8 cellular contexts compared by ENCODE assay signal in the genomic region with DNA sequence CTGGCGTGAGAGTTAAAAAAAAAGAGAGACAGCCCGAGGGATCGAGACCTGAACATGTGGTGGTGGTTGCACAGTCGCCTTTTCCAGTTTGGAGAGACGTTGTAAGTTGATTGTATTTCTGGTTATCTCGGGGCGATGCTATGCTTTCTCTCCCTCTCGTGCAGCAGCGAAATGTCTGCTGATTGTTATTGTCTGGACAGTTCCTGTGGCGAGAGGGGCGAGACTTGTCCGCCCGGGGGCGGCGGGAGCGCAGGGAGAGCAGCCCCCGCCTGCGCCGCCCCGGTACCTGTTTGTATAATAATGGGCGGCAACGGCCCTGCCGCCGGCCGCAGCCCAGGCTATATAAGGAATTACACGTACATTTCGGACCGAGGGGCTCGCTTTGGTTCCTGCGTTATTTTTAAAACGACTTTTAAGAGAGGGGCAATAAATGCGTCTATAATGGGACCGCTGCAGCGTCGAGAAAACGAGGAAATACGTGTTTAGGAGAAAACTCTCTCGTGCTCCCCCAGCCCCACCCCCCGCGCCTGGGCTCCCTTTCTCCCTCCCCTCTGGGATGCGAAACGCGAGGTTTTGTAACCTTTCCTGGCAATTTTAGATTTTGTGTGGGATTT. TPM values are rescaled to one million over a fixed set of nuclear protein-coding genes. Genes with fewer than 3 reads are reported as not detected.
A peak's percentile ranks its signal among the peaks of the same experiment; 100 is the strongest.
DNase-seq lines count a peak whose midpoint lies in the region; TF ChIP-seq lines count a peak whose summit lies in the region.

No MANE protein-coding gene starts in this region.

- no peaks in the 10 kb centered on the region for H3K36me3 Mint-ChIP-seq in nephron progenitor cell (ENCODE audit: low read depth)

- no peaks in the 10 kb centered on the region for H3K9me3 ChIP-seq in HAP-1

- DNase-seq in Daoy (ENCODE audit: low read depth) (peak; percentile 29), HAP-1 (ENCODE audit: low spot score in 2 of 2) (peak; percentile 29 to 64), NCI-H526 treated with DMSO at 0.1 percent for 48 hours (lab: John Stamatoyannopoulos, UW) (peak; percentile 15), fibroblast of the aortic adventitia (ENCODE audit: low read depth) (peak; percentile 72), nephron progenitor cell (peak; percentile 47), cortex of kidney (lab: John Stamatoyannopoulos, UW) (no peak), AG08395 (ENCODE audit: low spot score) (no peak)
- peak; percentile 73 for DNase-seq in activated effector memory CD4-positive, alpha-beta T cell treated with anti-CD3 and anti-CD28 coated beads, Interleukin-2, amount 50 U/mL, for 16 hours

- no peaks in the 10 kb centered on the region for H3K9me3 Mint-ChIP-seq in nephron progenitor cell

- H3K4me1 ChIP-seq in HAP-1, result peaks cover 7% of the 10 kb centered on the region

- in situ Hi-C loops in HAP-1 (cut with MboI; ENCODE audit: low sequenced_read_pairs), result no loop called here

- H3K27me3 ChIP-seq in HAP-1 (ENCODE audit: low read depth), result no peaks in the 10 kb centered on the region

- peaks cover 38% of the 10 kb centered on the region for H3K4me1 Mint-ChIP-seq in nephron progenitor cell

- no peaks in the 10 kb centered on the region for H3K36me3 ChIP-seq in HAP-1 (replicated peaks)

- peak overlapping the region; percentile 75 for H3K27ac Mint-ChIP-seq in nephron progenitor cell

- peak overlapping the region; percentile 88 for H3K4me3 ChIP-seq in HAP-1
- H3K4me3 ChIP-seq in fibroblast of the aortic adventitia (ENCODE audit: low read depth, low read length), result peak overlapping the region; percentile 90

- TF ChIP-seq CTCF in fibroblast of the aortic adventitia (IDR thresholded peaks at IDR 0.05; ENCODE audit: insufficient read depth, low read length) (peak; percentile 13), nephron progenitor cell (IDR thresholded peaks at IDR 0.05) (no peak)

- H3K27me3 Mint-ChIP-seq in nephron progenitor cell (ENCODE audit: low read depth, poor library complexity), result peaks cover 43% of the 10 kb centered on the region

- H3K4me3 Mint-ChIP-seq in nephron progenitor cell, result peak overlapping the region; percentile 95

RNA-seq across cellular contexts. Expression of gene ZEB1, which starts 1.7 kb away (rescaled TPM):
- total RNA-seq in Daoy (2014; rRNA removed; shearing (Covaris generic)), result 11.3 and 14.9 TPM in 2 replicates
- total RNA-seq in fibroblast of the aortic adventitia (ENCODE audit: low replicate concordance), result 153 and 228 TPM in 2 replicates

Comparison
In these comparisons a context has a peak if more than half of its experiments do, and no peak if none do; other contexts are left out.
1. DNase-seq: peak in Daoy (single experiment), HAP-1 (2 of 2), NCI-H526 treated with DMSO at 0.1 percent for 48 hours (single experiment), activated effector memory CD4-positive, alpha-beta T cell treated with anti-CD3 and anti-CD28 coated beads, Interleukin-2, amount 50 U/mL, for 16 hours (single experiment), fibroblast of the aortic adventitia (single experiment) and nephron progenitor cell (single experiment); none in cortex of kidney (single experiment) and AG08395 (single experiment).